ENCODE assay signal across 8 cellular contexts in genomic region chr3:172711457-172711800, GRCh38. TPM values are rescaled to one million over a fixed set of nuclear protein-coding genes. Genes with fewer than 3 reads are reported as not detected.
A peak's percentile ranks its signal among the peaks of the same experiment; 100 is the strongest.
DNase-seq lines count a peak whose midpoint lies in the region; ATAC-seq and TF ChIP-seq lines count a peak whose summit lies in the region.

No MANE protein-coding gene starts in this region.

- peak overlapping the region; percentile 57 for H3K9ac ChIP-seq in DND-41 (ENCODE audit: low read depth, low read length)

- H3K27ac Mint-ChIP-seq in T-helper 17 cell = peak overlapping the region; percentile 90

- 4 to 31% methylated on average over 2 of the region's 2 CpGs for WGBS in sigmoid colon, 2 donors

- DNase-seq in DND-41 (no peak), T-helper 17 cell (no peak), fibroblast of the aortic adventitia (ENCODE audit: low read depth) (no peak), sigmoid colon (no peak), posterior vena cava (ENCODE audit: low spot score) (no peak)

- H3K9me3 ChIP-seq in DND-41 (ENCODE audit: insufficient read depth, low read length, severe bottlenecking) = no peaks in the 10 kb centered on the region
- no peaks in the 10 kb centered on the region for H3K9me3 ChIP-seq in T-helper 17 cell (ENCODE audit: control insufficient read depth, low read length, poor library complexity, severe bottlenecking)
- H3K9me3 ChIP-seq in sigmoid colon = no peaks in the 10 kb centered on the region

- no peak for TF ChIP-seq CTCF in DND-41 (IDR thresholded peaks at IDR 0.05; ENCODE audit: borderline replicate concordance, extremely low read depth, low read length, poor library complexity, severe bottlenecking)
- peak; percentile 21 for TF ChIP-seq CTCF in fibroblast of the aortic adventitia (IDR thresholded peaks at IDR 0.05; ENCODE audit: insufficient read depth, low read length)
- peak in 1 of 4 experiments; percentile 3 for TF ChIP-seq CTCF in sigmoid colon (IDR thresholded peaks at IDR 0.05)

- no peak for TF ChIP-seq POLR2A in sigmoid colon (IDR thresholded peaks at IDR 0.05)

- no peaks in the 10 kb centered on the region for H3K36me3 ChIP-seq in DND-41 (ENCODE audit: insufficient read depth, low read length)
- no peaks in the 10 kb centered on the region for H3K36me3 ChIP-seq in sigmoid colon

- H3K4me1 ChIP-seq in DND-41 (ENCODE audit: insufficient read depth, low read length) = peaks cover 25% of the 10 kb centered on the region
- H3K4me1 ChIP-seq in sigmoid colon = peaks cover 0 to 21% (median 17%) of the 10 kb centered on the region in 4 donors

- peaks cover 13% of the 10 kb centered on the region for H3K4me1 Mint-ChIP-seq in T-helper 17 cell

- no peaks in the 10 kb centered on the region for H4K20me1 ChIP-seq in DND-41 (ENCODE audit: insufficient read depth, low read length)

- TF ChIP-seq EP300 in sigmoid colon (IDR thresholded peaks at IDR 0.05) = no peak

- H3K4me3 ChIP-seq in DND-41 (ENCODE audit: low read depth in 1 of 2, low read length in 2 of 2) (peak overlapping the region; percentile 40 to 73; a peak in 3 of 4 replicates), fibroblast of the aortic adventitia (ENCODE audit: low read depth, low read length) (peak overlapping the region; percentile 98), sigmoid colon (peak overlapping the region; percentile 52 to 89 (median 66))

- no peaks in the 10 kb centered on the region for H3K27me3 Mint-ChIP-seq in T-helper 17 cell

- H3K4me2 ChIP-seq in DND-41 (ENCODE audit: insufficient read depth, low read length) = peak overlapping the region; percentile 76

- H3K27me3 ChIP-seq in DND-41 (ENCODE audit: insufficient read depth, low read length, poor library complexity) (peaks cover 19% of the 10 kb centered on the region), sigmoid colon (no peaks in the 10 kb centered on the region)

- H3K4me3 Mint-ChIP-seq in T-helper 17 cell = peak overlapping the region; percentile 95

- peak overlapping the region; percentile 83 for H2AFZ ChIP-seq in DND-41 (ENCODE audit: low read depth, low read length)

- H3K79me2 ChIP-seq in DND-41 (ENCODE audit: insufficient read depth, low read length) = no peaks in the 10 kb centered on the region

- H3K27ac ChIP-seq in DND-41 (ENCODE audit: low read length) (peak overlapping the region; percentile 9; the same call in 1 of the 2 replicates), sigmoid colon (peak overlapping the region; percentile 88 to 95 (median 90))

- intact Hi-C loops in sigmoid colon (cut with DNase I) (loop anchor here (1.0 to 2.0 kb wide), 2 partner anchors 33 to 39 kb away; partner anchors contain the start of gene ECT2), posterior vena cava (cut with DNase I) (no loop called here)

- ATAC-seq in DND-41 (ENCODE audit: insufficient read depth, low read depth) = no peak
- ATAC-seq in HG03066 (IDR thresholded peaks at IDR 0.05; ENCODE audit: low read depth, unreplicated experiment) = peak; percentile 7
- no peak for ATAC-seq in T-helper 17 cell
- no peak for ATAC-seq in HG03097 (IDR thresholded peaks at IDR 0.05; ENCODE audit: low FRiP score, unreplicated experiment)
- no peak for ATAC-seq in HG03571 (IDR thresholded peaks at IDR 0.05; ENCODE audit: unreplicated experiment)

- H3K36me3 Mint-ChIP-seq in T-helper 17 cell (ENCODE audit: low read depth) = peaks cover 2% of the 10 kb centered on the region

RNA-seq across cellular contexts. Expression of gene NCEH1, which starts 0.6 kb away (rescaled TPM):
- 1 to 10 TPM; 1.0 to 2.4 TPM for total RNA-seq in T-helper 17 cell
- total RNA-seq in fibroblast of the aortic adventitia (ENCODE audit: low replicate concordance) = 5.7 and 21.1 TPM in 2 replicates
- total RNA-seq in sigmoid colon = 1 to 10 TPM; 1.6 to 3.6 (median 2.4) TPM
- 10 to 100 TPM in 2 of 3 donors, 1 to 10 TPM in 1; 3.0 to 12.8 (median 12.0) TPM for polyA plus RNA-seq in sigmoid colon
- 10 to 100 TPM; 10.3 to 15.6 TPM for total RNA-seq in posterior vena cava

RNA-seq across cellular contexts. Expression of gene ECT2, which starts 39.1 kb away (rescaled TPM):
- total RNA-seq in T-helper 17 cell (1 to 10 TPM; 2.2 to 2.3 TPM), fibroblast of the aortic adventitia (ENCODE audit: low replicate concordance) (13.1 and 70.8 TPM in 2 replicates), sigmoid colon (10 to 100 TPM in 2 of 4 donors, 1 to 10 TPM in 2; 3.3 to 21.9 (median 6.8) TPM), posterior vena cava (10 to 100 TPM in 1 of 2 donors, 1 to 10 TPM in 1; 7.0 to 11.4 TPM)
- 10 to 100 TPM in 1 of 3 donors, 1 to 10 TPM in 2; 8.4 to 15.5 (median 9.7) TPM for polyA plus RNA-seq in sigmoid colon
